In the genomic region with DNA sequence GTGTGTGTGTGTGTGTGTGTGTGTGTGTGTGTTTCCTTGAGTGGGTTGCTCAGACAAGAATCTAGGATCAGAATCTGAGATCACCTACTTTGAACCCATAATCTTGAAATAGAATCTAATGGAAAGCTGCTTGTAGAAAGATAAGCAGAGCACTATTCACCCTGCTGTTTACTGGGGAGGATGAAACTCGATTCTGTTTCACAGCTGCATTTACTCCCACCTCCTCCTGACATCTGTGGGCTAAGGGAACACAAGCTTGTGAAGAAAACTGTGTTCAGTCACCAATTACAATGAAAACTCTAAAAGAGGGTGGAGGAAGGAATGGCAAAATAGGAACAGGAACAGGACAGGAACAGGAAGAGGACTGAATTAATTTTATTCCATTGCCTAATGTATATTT, we compare ENCODE assay signal across 18 cellular contexts.
"Had no signal": no experiment of that assay in that cellular context is flagged by ENCODE, and none has a peak within 500 bp of the region (broad histone marks: within the 10 kb centered on the region; RNA-seq: fewer than 3 reads in every experiment).

No MANE protein-coding gene starts in this region.

- ATAC-seq: activated naive CD4-positive, alpha-beta T cell treated with anti-CD3 and anti-CD28 coated beads, Interleukin-2, amount 50 U/mL, for 72 hours; effector memory CD8-positive, alpha-beta T cell; left colon had no signal

- H3K79me2 ChIP-seq: parathyroid adenoma had no signal

- H3K27me3 ChIP-seq: thyroid gland had no signal

- H3K9ac ChIP-seq: parathyroid adenoma had no signal

- H3K4me3 Mint-ChIP-seq: dendritic cell treated with granulocyte-macrophage colony-stimulating factor and Interleukin-4, amounts not matched to agents 40 ng/mL and 50 ng/mL, for 4 days; effector memory CD8-positive, alpha-beta T cell had no signal

- H3K4me1 ChIP-seq: parathyroid adenoma, thyroid gland had no signal

- FAIRE-seq: islet of Langerhans had no signal

- H3K9me3 Mint-ChIP-seq: dendritic cell treated with granulocyte-macrophage colony-stimulating factor and Interleukin-4, amounts not matched to agents 40 ng/mL and 50 ng/mL, for 4 days had no signal

- H3K4me3 ChIP-seq: lung, thyroid gland had no signal

- H3K27ac Mint-ChIP-seq: activated naive CD4-positive, alpha-beta T cell treated with anti-CD3 and anti-CD28 coated beads, Interleukin-2, amount 50 U/mL, for 72 hours; dendritic cell treated with granulocyte-macrophage colony-stimulating factor and Interleukin-4, amounts not matched to agents 40 ng/mL and 50 ng/mL, for 4 days; effector memory CD8-positive, alpha-beta T cell had no signal

- H3K9me3 ChIP-seq: thyroid gland had no signal

- DNase-seq: activated CD4-positive, alpha-beta T cell treated with anti-CD3 and anti-CD28 coated beads, Interleukin-2, amount 50 U/mL, for 4 hours; activated gamma-delta T cell treated with Interleukin-2 at 50 U/mL for 16 hours; effector memory CD8-positive, alpha-beta T cell; foreskin melanocyte; glutamatergic neuron; hippocampal formation; left colon; stimulated activated CD4-positive, alpha-beta T cell treated with anti-CD3 and anti-CD28 coated beads, Interleukin-12 subunit alpha, Interleukin-12 subunit beta, amount 100 ng/mL, for 4 hours; stimulated activated CD4-positive, alpha-beta T cell treated with anti-CD3 and anti-CD28 coated beads, Interleukin-1b, Interleukin-23, amount 100 ng/mL, for 48 hours; stimulated activated CD8-positive, alpha-beta memory T cell treated with anti-CD3 and anti-CD28 coated beads, Interleukin-4, amount 100 ng/mL, for 48 hours; stimulated activated naive CD4-positive, alpha-beta T cell; thyroid gland had no signal

- H3K27me3 Mint-ChIP-seq: dendritic cell treated with granulocyte-macrophage colony-stimulating factor and Interleukin-4, amounts not matched to agents 40 ng/mL and 50 ng/mL, for 4 days; effector memory CD8-positive, alpha-beta T cell had no signal

- H2AFZ ChIP-seq: parathyroid adenoma had no signal

- H3K36me3 ChIP-seq: thyroid gland had no signal

- H3K36me3 Mint-ChIP-seq: activated naive CD4-positive, alpha-beta T cell treated with anti-CD3 and anti-CD28 coated beads, Interleukin-2, amount 50 U/mL, for 72 hours had no signal

- H3K27ac ChIP-seq: epithelial cell of prostate, parathyroid adenoma, thyroid gland had no signal
